15 cellular contexts compared by ENCODE assay signal in the genomic region with DNA sequence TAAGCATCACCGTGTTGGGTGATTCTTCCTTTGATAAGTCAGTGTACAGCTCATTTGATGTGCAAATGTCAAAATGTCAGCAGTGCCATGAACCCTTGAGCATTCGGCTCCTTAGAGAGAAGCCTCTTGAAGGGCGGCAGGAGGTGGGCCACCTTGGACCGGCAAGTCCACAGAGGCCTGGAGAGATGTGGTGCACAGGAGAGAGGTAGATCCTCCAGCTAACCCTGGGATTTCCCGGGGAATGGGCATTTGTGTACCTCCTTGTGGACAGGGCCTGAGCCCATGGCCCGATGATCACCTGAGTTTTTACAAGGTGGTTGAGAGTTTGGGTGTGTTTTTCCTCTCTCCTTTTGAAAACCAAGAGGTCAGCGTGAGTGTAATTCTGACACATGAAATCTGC.
DNase-seq lines count a peak whose midpoint lies in the region; ATAC-seq, FAIRE-seq and TF ChIP-seq lines count a peak whose summit lies in the region.
"Had no signal": no experiment of that assay in that cellular context is flagged by ENCODE, and none has a peak within 500 bp of the region (broad histone marks: within the 10 kb centered on the region; RNA-seq: fewer than 3 reads in every experiment).

No MANE protein-coding gene starts in this region.

- no peak overlapping the region for H3K9ac ChIP-seq in HepG2 (ENCODE audit: insufficient read depth, low read depth, low read length)
- no peak overlapping the region for H3K9ac ChIP-seq in MM.1S (ENCODE audit: low read length)
- H3K9ac ChIP-seq: BLaER1 treated with 17β-estradiol and CSF1 and Interleukin-3, amounts not matched to agents 10 nM and 100 nM had no signal

- no peaks in the 10 kb centered on the region for H3F3A ChIP-seq in MM.1S (ENCODE audit: insufficient read depth, low read length)

- no peak overlapping the region for H3K4me3 ChIP-seq in HepG2 (replicated peaks in 1 of 3; ENCODE audit: insufficient read depth in 1 of 3, low read depth in 2 of 3, low read length in 3 of 3)
- H3K4me3 ChIP-seq in right lobe of liver, result no peak overlapping the region
- no peak overlapping the region for H3K4me3 ChIP-seq in MM.1S (ENCODE audit: low read length)
- H3K4me3 ChIP-seq: A549; BLaER1 treated with 17β-estradiol and CSF1 and Interleukin-3, amounts not matched to agents 10 nM and 100 nM; esophagus muscularis mucosa; gastroesophageal sphincter had no signal

- H3K27ac ChIP-seq in HepG2 (ENCODE audit: extremely low read length, insufficient read depth, low read length), result no peak overlapping the region
- H3K27ac ChIP-seq in right lobe of liver, result no peak overlapping the region
- no peak overlapping the region for H3K27ac ChIP-seq in MM.1S (ENCODE audit: low read length)
- H3K27ac ChIP-seq: A549; BLaER1 treated with 17β-estradiol and CSF1 and Interleukin-3, amounts not matched to agents 10 nM and 100 nM; esophagus muscularis mucosa; gastroesophageal sphincter; HL-60 had no signal

- TF ChIP-seq EP300 in HepG2 (IDR thresholded peaks at IDR 0.05; ENCODE audit: low read depth in 2 of 2, low read length in 2 of 2), result no peak
- no peak for TF ChIP-seq EP300 in HepG2 (CRISPR knock-in tag; IDR thresholded peaks at IDR 0.05; ENCODE audit: borderline replicate concordance)

- TF ChIP-seq RAD21 in HepG2 (CRISPR knock-in tag; IDR thresholded peaks at IDR 0.05), result no peak

- TF ChIP-seq CTCF in HepG2 (CRISPR knock-in tag; IDR thresholded peaks at IDR 0.05) (no peak), right lobe of liver (IDR thresholded peaks at IDR 0.05) (no peak), MM.1S (IDR thresholded peaks at IDR 0.05; ENCODE audit: low read length) (no peak)

- intact Hi-C loops in HepG2 (cut with micrococcal nuclease; ENCODE audit: unreplicated experiment), result loop anchor here (1.0 to 5.0 kb wide), 6 partner anchors 317 to 995 kb away; no protein-coding TSS in a partner anchor
- intact Hi-C loops in right lobe of liver (cut with DNase I), result no loop called here

- H3K4me2 ChIP-seq in HepG2 (ENCODE audit: low read depth, low read length), result peak overlapping the region; percentile 30; the same call in 1 of the 2 replicates
- H3K4me2 ChIP-seq in MM.1S (ENCODE audit: low read depth, low read length), result peak overlapping the region; percentile 52; the same call in 1 of the 2 replicates
- H3K4me2 ChIP-seq: A549; BLaER1 treated with 17β-estradiol and CSF1 and Interleukin-3, amounts not matched to agents 10 nM and 100 nM had no signal

- BruUV-seq in HepG2 (replicated peaks; lab: Mats Ljungman, UMichigan), result no TSS peak

- in situ Hi-C loops in HepG2 (cut with HindIII; ENCODE audit: extremely low pct_ligation_motif_present, low pct_unique_long_range_greater_than_20kb), result loop anchor here (10.0 to 25.0 kb wide), 3 partner anchors 323 to 720 kb away; no protein-coding TSS in a partner anchor

- no peaks in the 10 kb centered on the region for H3K9me2 ChIP-seq in MM.1S (replicated peaks; ENCODE audit: insufficient read depth, low read length)

- peak overlapping the region; percentile 55 for H2AFZ ChIP-seq in HepG2 (ENCODE audit: low read length)
- H2AFZ ChIP-seq in MM.1S (ENCODE audit: low read length), result peak overlapping the region; percentile 42; the same call in 1 of the 2 replicates

- ATAC-seq in HepG2 (peak; percentile 58), right lobe of liver (no peak)
- ATAC-seq: gastroesophageal sphincter had no signal

- H3K36me3 ChIP-seq in HepG2 (replicated peaks in 1 of 2; ENCODE audit: control insufficient read depth in 1 of 2, insufficient read depth in 2 of 2, low read length in 2 of 2) (no peaks in the 10 kb centered on the region), right lobe of liver (no peaks in the 10 kb centered on the region), MM.1S (replicated peaks; ENCODE audit: insufficient read depth, low read length) (no peaks in the 10 kb centered on the region)
- H3K36me3 ChIP-seq: BLaER1 treated with 17β-estradiol and CSF1 and Interleukin-3, amounts not matched to agents 10 nM and 100 nM; esophagus muscularis mucosa; gastroesophageal sphincter had no signal

- H3K27me3 ChIP-seq in HepG2 (ENCODE audit: control insufficient read depth in 1 of 2, insufficient read depth in 2 of 2, low read length in 2 of 2) (peaks cover 0 to 13% of the 10 kb centered on the region in 2 experiments; a peak in 1 of 5 replicates), right lobe of liver (no peaks in the 10 kb centered on the region), MM.1S (replicated peaks; ENCODE audit: insufficient read depth, low read length) (no peaks in the 10 kb centered on the region)
- H3K27me3 ChIP-seq: BLaER1 treated with 17β-estradiol and CSF1 and Interleukin-3, amounts not matched to agents 10 nM and 100 nM; esophagus muscularis mucosa; gastroesophageal sphincter had no signal

- POLR2A ChIA-PET in HepG2 (lab: Yijun Ruan, JAX), result no interaction called here

- H3K9me3 ChIP-seq in HepG2 (ENCODE audit: low read length), result no peaks in the 10 kb centered on the region
- no peaks in the 10 kb centered on the region for H3K9me3 ChIP-seq in right lobe of liver
- H3K9me3 ChIP-seq in MM.1S (replicated peaks; ENCODE audit: insufficient read depth, low read length), result no peaks in the 10 kb centered on the region
- H3K9me3 ChIP-seq: A549; BLaER1 treated with 17β-estradiol and CSF1 and Interleukin-3, amounts not matched to agents 10 nM and 100 nM; esophagus muscularis mucosa; gastroesophageal sphincter had no signal

- H3K4me1 ChIP-seq in HepG2 (ENCODE audit: insufficient read depth, low read length) (no peaks in the 10 kb centered on the region), right lobe of liver (no peaks in the 10 kb centered on the region), MM.1S (ENCODE audit: low read length) (no peaks in the 10 kb centered on the region)
- H3K4me1 ChIP-seq: A549 had no signal

- H4K20me1 ChIP-seq in HepG2 (ENCODE audit: insufficient read depth, low read length) (no peaks in the 10 kb centered on the region), MM.1S (ENCODE audit: insufficient read depth, low read length) (no peaks in the 10 kb centered on the region)
- H4K20me1 ChIP-seq: BLaER1 treated with 17β-estradiol and CSF1 and Interleukin-3, amounts not matched to agents 10 nM and 100 nM had no signal

- H3K79me2 ChIP-seq in HepG2 (ENCODE audit: insufficient read depth, low read length) (no peaks in the 10 kb centered on the region), MM.1S (ENCODE audit: low read length) (no peaks in the 10 kb centered on the region)

- WGBS in HepG2 (ENCODE audit: low lambda C conversion rate), result 24% methylated on average over 6 of the region's 7 CpGs
- WGBS in right lobe of liver (ENCODE audit: insufficient coverage, low coverage, low lambda C conversion rate, missing lambda C conversion rate), result 85% methylated on average over 3 of the region's 7 CpGs

- no peak for FAIRE-seq in HepG2 (lab: Jason Lieb, UNC)
- FAIRE-seq: A549, G401.6 had no signal

- DNase-seq in HepG2 (ENCODE audit: low spot score), result no peak
- no peak for DNase-seq in right lobe of liver
- no peak for DNase-seq in MM.1S
- DNase-seq in iris pigment epithelial cell (ENCODE audit: low read depth), result peak; percentile 4
- no peak for DNase-seq in T1000 (lab: John Stamatoyannopoulos, UW)
- no peak for DNase-seq in kidney tubule cell (ENCODE audit: low spot score)
- DNase-seq in DMS53 (lab: John Stamatoyannopoulos, UW), result no peak
- DNase-seq in NCI-H1436 treated with DMSO at 0.1 percent for 48 hours (lab: John Stamatoyannopoulos, UW), result no peak
- DNase-seq: activated CD4-positive, alpha-beta T cell treated with anti-CD3 and anti-CD28 coated beads for 1 hour had no signal

- TF ChIP-seq POLR2A in HepG2 (IDR thresholded peaks at IDR 0.05; ENCODE audit: insufficient read depth in 1 of 2, low read depth in 2 of 2, low read length in 2 of 2) (no peak), right lobe of liver (IDR thresholded peaks at IDR 0.05) (no peak)

- CTCF ChIA-PET in HepG2 (lab: Yijun Ruan, JAX; ENCODE audit: low intra/inter-chr PET ratio, low total read pairs), result interaction anchor here (1.1 to 1.3 kb wide), 2 partner anchors 560 to 721 kb away, joined by 3 to 7 read pairs; no protein-coding TSS in a partner anchor

TF ChIP-seq in HepG2, 621 proteins besides CTCF, POLR2A, EP300 and RAD21:
- TF ChIP-seq, protein P1, sequence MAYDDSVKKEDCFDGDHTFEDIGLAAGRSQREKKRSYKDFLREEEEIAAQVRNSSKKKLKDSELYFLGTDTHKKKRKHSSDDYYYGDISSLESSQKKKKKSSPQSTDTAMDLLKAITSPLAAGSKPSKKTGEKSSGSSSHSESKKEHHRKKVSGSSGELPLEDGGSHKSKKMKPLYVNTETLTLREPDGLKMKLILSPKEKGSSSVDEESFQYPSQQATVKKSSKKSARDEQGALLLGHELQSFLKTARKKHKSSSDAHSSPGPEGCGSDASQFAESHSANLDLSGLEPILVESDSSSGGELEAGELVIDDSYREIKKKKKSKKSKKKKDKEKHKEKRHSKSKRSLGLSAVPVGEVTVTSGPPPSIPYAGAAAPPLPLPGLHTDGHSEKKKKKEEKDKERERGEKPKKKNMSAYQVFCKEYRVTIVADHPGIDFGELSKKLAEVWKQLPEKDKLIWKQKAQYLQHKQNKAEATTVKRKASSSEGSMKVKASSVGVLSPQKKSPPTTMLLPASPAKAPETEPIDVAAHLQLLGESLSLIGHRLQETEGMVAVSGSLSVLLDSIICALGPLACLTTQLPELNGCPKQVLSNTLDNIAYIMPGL (CRISPR knock-in tag; IDR thresholded peaks at IDR 0.05; ENCODE audit: borderline replicate concordance in 1 of 2, low read depth in 1 of 2), result no peak
- TF ChIP-seq, protein P2, sequence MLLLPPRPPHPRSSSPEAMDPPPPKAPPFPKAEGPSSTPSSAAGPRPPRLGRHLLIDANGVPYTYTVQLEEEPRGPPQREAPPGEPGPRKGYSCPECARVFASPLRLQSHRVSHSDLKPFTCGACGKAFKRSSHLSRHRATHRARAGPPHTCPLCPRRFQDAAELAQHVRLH (CRISPR knock-in tag; IDR thresholded peaks at IDR 0.05; ENCODE audit: borderline replicate concordance, low read depth), result no peak
TF ChIP-seq in HepG2: peak in this region for 0.
